8 cellular contexts compared by ENCODE assay signal in the genomic region with DNA sequence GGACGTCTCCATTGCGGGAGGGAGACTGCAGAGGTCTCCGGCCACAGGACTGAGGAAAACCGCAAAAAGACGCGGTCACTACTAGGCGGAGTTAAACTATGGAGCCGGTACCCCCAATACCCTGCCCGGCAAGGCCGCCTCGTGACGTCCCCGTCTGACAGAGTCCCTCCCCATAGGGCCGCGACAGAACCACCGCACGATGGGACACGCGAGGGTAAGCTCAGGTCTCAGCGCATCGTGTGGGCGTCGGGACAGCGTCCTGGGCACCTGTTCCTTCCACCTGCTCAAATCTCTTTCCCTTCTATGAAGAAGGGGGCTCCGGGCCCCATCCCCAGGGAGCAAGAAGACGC. TPM values are rescaled to one million over a fixed set of nuclear protein-coding genes. Genes with fewer than 3 reads are reported as not detected.
A peak's percentile ranks its signal among the peaks of the same experiment; 100 is the strongest.
DNase-seq lines count a peak whose midpoint lies in the region; ATAC-seq and TF ChIP-seq lines count a peak whose summit lies in the region.

No MANE protein-coding gene starts in this region.

- H3K4me1 ChIP-seq in esophagus squamous epithelium, result peaks cover 0 to 15% (median 8%) of the 10 kb centered on the region in 3 donors

- TF ChIP-seq POLR2A in esophagus squamous epithelium (IDR thresholded peaks at IDR 0.05), result no peak

- POLR2A ChIA-PET in HEK293T (lab: Yijun Ruan, JAX), result interaction anchor here (0.7 to 2.0 kb wide), 4 partner anchors 33 to 53 kb away, joined by 3 to 8 read pairs (median 3); partner anchors contain the start of gene GLDC
- POLR2A ChIA-PET in naive thymus-derived CD8-positive, alpha-beta T cell (lab: Charles Lee), result interaction anchor here (0.6 to 3.7 kb wide), 8 partner anchors 9 to 1052 kb away, joined by 3 to 135 read pairs (median 23); partner anchors contain the start of genes KDM4C, RIC1 and UHRF2

- DNase-seq in NCI-H146 (lab: John Stamatoyannopoulos, UW) (peak; percentile 74), NCI-H146 treated with DMSO at 0.1 percent for 48 hours (lab: John Stamatoyannopoulos, UW; ENCODE audit: unreplicated experiment) (no peak), HEK293T (ENCODE audit: extremely low spot score) (no peak), MV-4-11 (lab: John Stamatoyannopoulos, UW) (peak; percentile 77), esophagus squamous epithelium (lab: John Stamatoyannopoulos, UW) (no peak)
- DNase-seq in activated CD8-positive, alpha-beta memory T cell treated with anti-CD3 and anti-CD28 coated beads, Interleukin-2, amount 10 ng/mL, durations not matched to agents 7 days and 5 days, result peak; percentile 85
- DNase-seq in naive thymus-derived CD8-positive, alpha-beta T cell, result peak in 6 of 10 donors; percentile 40 to 84 (median 50)

- intact Hi-C loops in esophagus squamous epithelium (cut with DNase I), result no loop called here

- peaks cover 3% of the 10 kb centered on the region for H3K36me3 Mint-ChIP-seq in activated CD8-positive, alpha-beta memory T cell treated with anti-CD3 and anti-CD28 coated beads, Interleukin-2, amount 10 ng/mL, durations not matched to agents 7 days and 5 days
- H3K36me3 Mint-ChIP-seq in naive thymus-derived CD8-positive, alpha-beta T cell, result peaks cover 0 to 3% (median 0%) of the 10 kb centered on the region in 3 donors

- ATAC-seq in activated CD8-positive, alpha-beta memory T cell treated with anti-CD3 and anti-CD28 coated beads, Interleukin-2, amount 10 ng/mL, durations not matched to agents 7 days and 5 days, result peak; percentile 56
- ATAC-seq in naive thymus-derived CD8-positive, alpha-beta T cell, result peak; percentile 43 to 55

- H3K27ac Mint-ChIP-seq in activated CD8-positive, alpha-beta memory T cell treated with anti-CD3 and anti-CD28 coated beads, Interleukin-2, amount 10 ng/mL, durations not matched to agents 7 days and 5 days, result peak overlapping the region; percentile 99
- H3K27ac Mint-ChIP-seq in naive thymus-derived CD8-positive, alpha-beta T cell, result peak overlapping the region; percentile 98 to 100 (median 99)

- H3K27me3 Mint-ChIP-seq in activated CD8-positive, alpha-beta memory T cell treated with anti-CD3 and anti-CD28 coated beads, Interleukin-2, amount 10 ng/mL, durations not matched to agents 7 days and 5 days, result no peaks in the 10 kb centered on the region
- H3K27me3 Mint-ChIP-seq in naive thymus-derived CD8-positive, alpha-beta T cell, result no peaks in the 10 kb centered on the region

- H3K9me3 ChIP-seq in esophagus squamous epithelium, result no peaks in the 10 kb centered on the region

- peak overlapping the region; percentile 92 for H3K4me3 Mint-ChIP-seq in activated CD8-positive, alpha-beta memory T cell treated with anti-CD3 and anti-CD28 coated beads, Interleukin-2, amount 10 ng/mL, durations not matched to agents 7 days and 5 days
- H3K4me3 Mint-ChIP-seq in naive thymus-derived CD8-positive, alpha-beta T cell, result peak overlapping the region; percentile 93 to 98 (median 94)

- peak overlapping the region; percentile 59 to 81 (median 68) for H3K4me3 ChIP-seq in esophagus squamous epithelium

- no peaks in the 10 kb centered on the region for H3K27me3 ChIP-seq in esophagus squamous epithelium

- H3K4me1 Mint-ChIP-seq in activated CD8-positive, alpha-beta memory T cell treated with anti-CD3 and anti-CD28 coated beads, Interleukin-2, amount 10 ng/mL, durations not matched to agents 7 days and 5 days, result peaks cover 20% of the 10 kb centered on the region
- H3K4me1 Mint-ChIP-seq in naive thymus-derived CD8-positive, alpha-beta T cell, result peaks cover 9 to 30% (median 19%) of the 10 kb centered on the region in 4 donors

- no peak for TF ChIP-seq CTCF in esophagus squamous epithelium (IDR thresholded peaks at IDR 0.05)

- WGBS in esophagus squamous epithelium, 2 donors, result 0 to 3% methylated on average over 7 to 8 of the region's 26 CpGs

- peak overlapping the region; percentile 93 to 98 (median 94) for H3K27ac ChIP-seq in esophagus squamous epithelium
- peak overlapping the region; percentile 97 for H3K27ac ChIP-seq in temporal lobe (ENCODE audit: low read depth, low read length)

- no peaks in the 10 kb centered on the region for H3K36me3 ChIP-seq in esophagus squamous epithelium

- no peaks in the 10 kb centered on the region for H3K9me3 Mint-ChIP-seq in activated CD8-positive, alpha-beta memory T cell treated with anti-CD3 and anti-CD28 coated beads, Interleukin-2, amount 10 ng/mL, durations not matched to agents 7 days and 5 days (ENCODE audit: low read depth)
- H3K9me3 Mint-ChIP-seq in naive thymus-derived CD8-positive, alpha-beta T cell, result no peaks in the 10 kb centered on the region

- CTCF ChIA-PET in HEK293T (lab: Yijun Ruan, JAX), result no interaction called here
- CTCF ChIA-PET in activated CD8-positive, alpha-beta memory T cell treated with anti-CD3 and anti-CD28 coated beads, Interleukin-2, amount 10 ng/mL, durations not matched to agents 7 days and 5 days (lab: Charles Lee), result interaction anchor here (1.9 kb wide), 1 partner anchor 95 kb away, joined by 5 read pairs; no protein-coding TSS in a partner anchor

TF ChIP-seq in HEK293T, 16 proteins besides CTCF, POLR2A, EP300 and RAD21:
- peak; percentile 88 for TF ChIP-seq L3MBTL2 (conservative IDR thresholded peaks at IDR 0.05)
- TF ChIP-seq HDGF (IDR thresholded peaks at IDR 0.05; ENCODE audit: borderline replicate concordance), result no peak

RNA-seq across cellular contexts. Expression of gene GLDC, which starts 35.2 kb away (rescaled TPM):
- 1 to 10 TPM; 5.8 to 6.3 TPM for total RNA-seq in activated CD8-positive, alpha-beta memory T cell treated with anti-CD3 and anti-CD28 coated beads, Interleukin-2, amount 10 ng/mL, durations not matched to agents 7 days and 5 days
- total RNA-seq in esophagus squamous epithelium (10 to 100 TPM in 2 of 4 donors, 1 to 10 TPM in 2; 1.1 to 21.6 (median 10.2) TPM), temporal lobe (14.8 TPM)
- total RNA-seq in naive thymus-derived CD8-positive, alpha-beta T cell, result not detected
- under 1 TPM in 1 of 3 donors, not detected in 2; 0.62 TPM for polyA plus RNA-seq in naive thymus-derived CD8-positive, alpha-beta T cell

Comparison
In these comparisons a context has a peak if more than half of its experiments do, and no peak if none do; other contexts are left out.
1. DNase-seq: peak in NCI-H146 (single experiment), MV-4-11 (single experiment), activated CD8-positive, alpha-beta memory T cell treated with anti-CD3 and anti-CD28 coated beads, Interleukin-2, amount 10 ng/mL, durations not matched to agents 7 days and 5 days (single experiment) and naive thymus-derived CD8-positive, alpha-beta T cell (6 of 10); none in NCI-H146 treated with DMSO at 0.1 percent for 48 hours (single experiment), HEK293T (single experiment) and esophagus squamous epithelium (single experiment).